ENCODE assay signal across 4 cellular contexts in genomic region chr10:6107616-6108015, GRCh38. TPM values are rescaled to one million over a fixed set of nuclear protein-coding genes. Genes with fewer than 3 reads are reported as not detected.
"Had no signal": no experiment of that assay in that cellular context is flagged by ENCODE, and none has a peak within 500 bp of the region (broad histone marks: within the 10 kb centered on the region; RNA-seq: fewer than 3 reads in every experiment).

No MANE protein-coding gene starts in this region.

RNA-seq across cellular contexts. Expression of gene IL2RA, which starts 45.4 kb away (rescaled TPM):
- total RNA-seq: neural crest cell, osteocyte, pulmonary artery endothelial cell, smooth muscle cell had no signal
- polyA plus RNA-seq: smooth muscle cell had no signal
